Comparison of ENCODE assay signal across 1 cellular context in genomic region chr11:19770277-19770676, GRCh38.
TF ChIP-seq lines count a peak whose summit lies in the region.

No MANE protein-coding gene starts in this region.

TF ChIP-seq in GM23338, 12 proteins besides CTCF, POLR2A, EP300 and RAD21 (continued from another document):
- TF ChIP-seq ZNF462 (CRISPR knock-in tag; IDR thresholded peaks at IDR 0.05) (no peak), EZH2phosphoT487 (IDR thresholded peaks at IDR 0.05; ENCODE audit: unreplicated experiment) (no peak), ETS1 (IDR thresholded peaks at IDR 0.05) (no peak), JUNB (IDR thresholded peaks at IDR 0.05; ENCODE audit: unreplicated experiment) (no peak), ZNF114 (CRISPR knock-in tag; IDR thresholded peaks at IDR 0.05) (no peak), CREB1 (CRISPR knock-in tag; IDR thresholded peaks at IDR 0.05; ENCODE audit: low read depth) (no peak), NANOG (IDR thresholded peaks at IDR 0.05; ENCODE audit: borderline replicate concordance) (no peak), POLR2AphosphoS5 (IDR thresholded peaks at IDR 0.05; ENCODE audit: low read depth) (no peak), EZH2 (IDR thresholded peaks at IDR 0.05; ENCODE audit: low read depth, unreplicated experiment) (no peak), STAT1 (IDR thresholded peaks at IDR 0.05; ENCODE audit: unreplicated experiment) (no peak), REST (IDR thresholded peaks at IDR 0.05; ENCODE audit: unreplicated experiment) (no peak)
